8 cellular contexts compared by ENCODE assay signal in genomic region chr12:128783129-128783574, GRCh38. TPM values are rescaled to one million over a fixed set of nuclear protein-coding genes. Genes with fewer than 3 reads are reported as not detected.
DNase-seq lines count a peak whose midpoint lies in the region; ATAC-seq lines count a peak whose summit lies in the region.

No MANE protein-coding gene starts in this region.

- peak; percentile 30 for DNase-seq in activated T-cell treated with anti-CD3 and anti-CD28 coated beads for 24 hours (ENCODE audit: low read depth)
- no peak for DNase-seq in activated T-cell treated with anti-CD3 and anti-CD28 coated beads for 4 hours
- DNase-seq in activated T-cell treated with anti-CD3 and anti-CD28 coated beads, Interleukin-2, amount 50 U/mL, for 48 hours, result peak; percentile 71 to 73
- peak; percentile 11 to 19 for DNase-seq in stimulated activated CD4-positive, alpha-beta T cell treated with anti-CD3 and anti-CD28 coated beads, Interleukin-4, amount 100 ng/mL, for 4 hours
- DNase-seq in NCI-H345 (lab: John Stamatoyannopoulos, UW), result no peak
- no peak for DNase-seq in NCI-H524 treated with DMSO at 0.1 percent for 48 hours (lab: John Stamatoyannopoulos, UW)
- DNase-seq in sciatic nerve (ENCODE audit: low spot score), result no peak

- ATAC-seq in HG03354 (IDR thresholded peaks at IDR 0.05; ENCODE audit: poor library complexity, severe bottlenecking, unreplicated experiment), result peak; percentile 68
- ATAC-seq in sciatic nerve, result no peak

- intact Hi-C loops in sciatic nerve (cut with DNase I), result no loop called here

RNA-seq across cellular contexts. Expression of gene SLC15A4, which starts 40.6 kb away (rescaled TPM):
- total RNA-seq in sciatic nerve, result 31.9 TPM

Comparison
In these comparisons a context has a peak if more than half of its experiments do, and no peak if none do; other contexts are left out.
1. DNase-seq: peak in activated T-cell treated with anti-CD3 and anti-CD28 coated beads for 24 hours (single experiment), activated T-cell treated with anti-CD3 and anti-CD28 coated beads, Interleukin-2, amount 50 U/mL, for 48 hours (2 of 2) and stimulated activated CD4-positive, alpha-beta T cell treated with anti-CD3 and anti-CD28 coated beads, Interleukin-4, amount 100 ng/mL, for 4 hours (2 of 2); none in activated T-cell treated with anti-CD3 and anti-CD28 coated beads for 4 hours (single experiment), NCI-H345 (single experiment), NCI-H524 treated with DMSO at 0.1 percent for 48 hours (single experiment) and sciatic nerve (single experiment).